ENCODE assay signal across 1 cellular context in the genomic region with DNA sequence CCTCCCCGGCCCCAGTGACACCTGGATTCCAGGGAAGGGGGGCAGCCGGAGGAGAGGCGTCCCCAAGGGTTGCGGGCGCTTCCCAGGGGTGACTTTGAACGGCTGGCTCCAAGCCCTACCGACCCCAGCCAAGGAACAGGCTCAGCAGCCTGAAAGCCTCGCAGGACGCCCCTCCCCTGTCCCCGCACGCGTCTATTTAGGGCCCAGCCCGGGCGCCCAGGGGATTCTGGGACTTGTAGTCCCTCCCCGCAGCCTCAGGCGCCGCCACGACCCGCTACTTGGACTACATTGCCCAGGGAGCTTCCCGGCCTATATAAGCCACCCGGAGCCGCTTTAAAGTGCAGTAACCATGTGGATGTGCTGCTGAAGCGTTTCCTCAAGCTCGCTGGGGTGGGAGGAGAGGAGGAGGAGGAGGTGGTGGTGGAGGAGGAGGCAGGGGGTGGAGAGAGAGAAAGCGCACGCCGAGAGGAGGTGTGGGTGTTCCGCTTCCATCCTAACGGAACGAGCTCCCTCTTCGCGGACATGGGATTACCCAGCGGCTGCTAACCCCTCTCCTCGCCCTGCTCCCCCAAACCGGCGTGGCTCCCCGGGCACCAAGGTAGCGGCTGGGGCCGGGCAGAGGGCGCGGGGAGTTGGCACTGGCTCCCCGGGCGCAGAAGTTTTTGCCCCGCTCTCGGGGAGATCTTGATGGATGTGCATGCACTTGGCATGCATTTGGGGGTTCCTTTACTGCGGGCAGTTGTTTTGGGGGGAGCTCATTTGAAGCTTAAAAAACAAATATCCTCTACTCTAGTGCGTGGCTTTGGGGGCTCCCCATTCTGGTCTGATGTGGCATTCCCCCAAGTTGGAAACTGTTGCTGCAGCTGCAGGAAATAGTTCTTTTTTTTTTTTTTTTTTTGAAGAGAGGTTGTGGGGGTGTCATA.
TF ChIP-seq lines count a peak whose summit lies in the region.

A gene (plus strand): TSS at position 341 of the 923 bp plus-strand sequence. CDS start 23,144 bp downstream, outside the sequence.

TF ChIP-seq in neural cell, 6 proteins besides CTCF, POLR2A, EP300 and RAD21 (continued from another document):
- TF ChIP-seq, protein P1, sequence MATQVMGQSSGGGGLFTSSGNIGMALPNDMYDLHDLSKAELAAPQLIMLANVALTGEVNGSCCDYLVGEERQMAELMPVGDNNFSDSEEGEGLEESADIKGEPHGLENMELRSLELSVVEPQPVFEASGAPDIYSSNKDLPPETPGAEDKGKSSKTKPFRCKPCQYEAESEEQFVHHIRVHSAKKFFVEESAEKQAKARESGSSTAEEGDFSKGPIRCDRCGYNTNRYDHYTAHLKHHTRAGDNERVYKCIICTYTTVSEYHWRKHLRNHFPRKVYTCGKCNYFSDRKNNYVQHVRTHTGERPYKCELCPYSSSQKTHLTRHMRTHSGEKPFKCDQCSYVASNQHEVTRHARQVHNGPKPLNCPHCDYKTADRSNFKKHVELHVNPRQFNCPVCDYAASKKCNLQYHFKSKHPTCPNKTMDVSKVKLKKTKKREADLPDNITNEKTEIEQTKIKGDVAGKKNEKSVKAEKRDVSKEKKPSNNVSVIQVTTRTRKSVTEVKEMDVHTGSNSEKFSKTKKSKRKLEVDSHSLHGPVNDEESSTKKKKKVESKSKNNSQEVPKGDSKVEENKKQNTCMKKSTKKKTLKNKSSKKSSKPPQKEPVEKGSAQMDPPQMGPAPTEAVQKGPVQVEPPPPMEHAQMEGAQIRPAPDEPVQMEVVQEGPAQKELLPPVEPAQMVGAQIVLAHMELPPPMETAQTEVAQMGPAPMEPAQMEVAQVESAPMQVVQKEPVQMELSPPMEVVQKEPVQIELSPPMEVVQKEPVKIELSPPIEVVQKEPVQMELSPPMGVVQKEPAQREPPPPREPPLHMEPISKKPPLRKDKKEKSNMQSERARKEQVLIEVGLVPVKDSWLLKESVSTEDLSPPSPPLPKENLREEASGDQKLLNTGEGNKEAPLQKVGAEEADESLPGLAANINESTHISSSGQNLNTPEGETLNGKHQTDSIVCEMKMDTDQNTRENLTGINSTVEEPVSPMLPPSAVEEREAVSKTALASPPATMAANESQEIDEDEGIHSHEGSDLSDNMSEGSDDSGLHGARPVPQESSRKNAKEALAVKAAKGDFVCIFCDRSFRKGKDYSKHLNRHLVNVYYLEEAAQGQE (IDR thresholded peaks at IDR 0.05; ENCODE audit: borderline replicate concordance): peak; percentile 71
- peak; percentile 94 for TF ChIP-seq TAF1 (IDR thresholded peaks at IDR 0.05; ENCODE audit: low read depth)
